1 cellular context compared by ENCODE assay signal in genomic region chr1:232978827-232979226, GRCh38.
TF ChIP-seq lines count a peak whose summit lies in the region.

No MANE protein-coding gene starts in this region.

TF ChIP-seq in SK-N-SH, 30 proteins besides CTCF, POLR2A, EP300 and RAD21 (continued from another document):
- no peak for TF ChIP-seq ZBTB33 (IDR thresholded peaks at IDR 0.05; ENCODE audit: borderline replicate concordance, low read depth)
